28 cellular contexts compared by ENCODE assay signal in the genomic region with DNA sequence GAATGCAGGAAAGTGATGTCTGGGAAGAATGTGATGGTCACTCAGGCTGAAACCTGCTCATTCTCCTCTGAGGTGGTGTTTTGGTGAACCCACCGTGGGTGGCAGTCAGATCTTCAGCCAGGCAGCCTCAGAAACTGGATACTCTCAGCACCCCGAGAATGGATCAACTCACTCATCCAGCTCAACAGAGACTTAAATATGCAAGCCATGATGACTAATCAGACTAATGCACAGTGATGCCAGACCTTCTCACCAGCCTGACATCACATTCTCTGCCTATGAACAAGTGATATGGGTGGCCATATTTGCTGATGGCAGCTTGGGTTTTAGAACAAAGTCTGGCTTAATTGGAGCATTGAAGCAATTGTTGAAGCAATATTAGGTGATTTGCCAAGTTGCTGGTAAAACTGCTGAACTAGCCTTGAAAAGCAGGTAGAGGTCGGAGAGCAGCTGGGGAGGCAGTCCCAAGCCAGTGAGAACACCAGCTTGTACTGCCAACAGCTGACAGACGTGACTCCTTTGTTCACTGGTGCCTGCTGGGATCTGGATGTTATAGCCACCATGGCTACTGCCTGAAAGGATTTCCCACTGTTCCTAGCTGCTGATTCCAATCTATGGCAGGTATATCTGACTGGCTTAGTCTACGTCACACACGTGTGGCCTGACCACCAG.
DNase-seq lines count a peak whose midpoint lies in the region; ATAC-seq and TF ChIP-seq lines count a peak whose summit lies in the region.
"Had no signal": no experiment of that assay in that cellular context is flagged by ENCODE, and none has a peak within 500 bp of the region (broad histone marks: within the 10 kb centered on the region; RNA-seq: fewer than 3 reads in every experiment).

No MANE protein-coding gene starts in this region.

- CTCF ChIA-PET in CD8-positive, alpha-beta memory T cell (lab: Charles Lee) = no interaction called here

- in situ Hi-C loops in GM13977 (cut with MboI; ENCODE audit: low pct_unique_long_range_greater_than_20kb, low sequenced_read_pairs, unreplicated experiment) = no loop called here

- no peak overlapping the region for H3K4me3 ChIP-seq in CD8-positive, alpha-beta memory T cell (ENCODE audit: low read length)
- H3K4me3 ChIP-seq: cardiac muscle cell, coronary artery, sigmoid colon, upper lobe of left lung had no signal

- no peaks in the 10 kb centered on the region for H3K36me3 ChIP-seq in CD8-positive, alpha-beta memory T cell (ENCODE audit: insufficient read depth, low read length)
- H3K36me3 ChIP-seq: cardiac muscle cell, sigmoid colon, upper lobe of left lung had no signal

- DNase-seq in NCI-H2171 treated with DMSO at 0.1 percent for 48 hours (lab: John Stamatoyannopoulos, UW) (peak; percentile 31), NCI-H2171 (lab: John Stamatoyannopoulos, UW) (no peak), erythroblast (lab: John Stamatoyannopoulos, UW) (peak; percentile 0 to 15), GM13977 (ENCODE audit: low spot score) (no peak)
- peak; percentile 28 for DNase-seq in stimulated activated CD4-positive, alpha-beta T cell treated with anti-CD3 and anti-CD28 coated beads, Interleukin-1b, Interleukin-23, amount 100 ng/mL, for 48 hours
- no peak for DNase-seq in stimulated activated CD4-positive, alpha-beta T cell treated with anti-CD3 and anti-CD28 coated beads, Interleukin-2, amount 100 ng/mL, for 48 hours
- DNase-seq in stimulated activated effector memory CD8-positive, alpha-beta T cell treated with anti-CD3 and anti-CD28 coated beads, Interleukin-12 subunit alpha, Interleukin-12 subunit beta, amount 100 ng/mL, for 72 hours (ENCODE audit: low spot score in 2 of 2) = no peak
- DNase-seq in CD8-positive, alpha-beta memory T cell = no peak
- DNase-seq: 8988T; activated CD4-positive, CD25-positive, alpha-beta regulatory T cell treated with anti-CD3 and anti-CD28 coated beads, Interleukin-2, amount 50 U/mL, for 72 hours; amniotic stem cell; CD4-positive, alpha-beta memory T cell; DMS53; effector memory CD8-positive, alpha-beta T cell; GDM1; HFFc6; left cardiac atrium; mesenchymal stem cell; NCI-H1105; NCI-H510A treated with DMSO at 0.1 percent for 48 hours; sigmoid colon; stimulated activated CD8-positive, alpha-beta memory T cell treated with anti-CD3 and anti-CD28 coated beads, Interleukin-4, amount 100 ng/mL, for 48 hours; T-helper 1 cell; upper lobe of left lung had no signal

- H3K27ac ChIP-seq in CD8-positive, alpha-beta memory T cell (ENCODE audit: low read depth, low read length) = no peak overlapping the region
- H3K27ac ChIP-seq: cardiac muscle cell, coronary artery, sigmoid colon, upper lobe of left lung had no signal

- H3K4me3 Mint-ChIP-seq in stimulated activated effector memory CD8-positive, alpha-beta T cell treated with anti-CD3 and anti-CD28 coated beads, Interleukin-12 subunit alpha, Interleukin-12 subunit beta, amount 100 ng/mL, for 72 hours = no peak overlapping the region
- H3K4me3 Mint-ChIP-seq in CD8-positive, alpha-beta memory T cell = no peak overlapping the region
- H3K4me3 Mint-ChIP-seq: CD4-positive, alpha-beta memory T cell; effector memory CD8-positive, alpha-beta T cell; HFFc6; IgD-negative memory B cell had no signal

- H3K27me3 ChIP-seq in CD8-positive, alpha-beta memory T cell (ENCODE audit: insufficient read depth, low read length, poor library complexity, severe bottlenecking) = no peaks in the 10 kb centered on the region
- H3K27me3 ChIP-seq: cardiac muscle cell, sigmoid colon, upper lobe of left lung had no signal

- no peak for TF ChIP-seq POLR2A in erythroblast (IDR thresholded peaks at IDR 0.05; ENCODE audit: low read length)

- peak; percentile 61 for ATAC-seq in stimulated activated effector memory CD8-positive, alpha-beta T cell treated with anti-CD3 and anti-CD28 coated beads, Interleukin-12 subunit alpha, Interleukin-12 subunit beta, amount 100 ng/mL, for 72 hours
- ATAC-seq: effector memory CD8-positive, alpha-beta T cell; left cardiac atrium had no signal

- H3K27ac Mint-ChIP-seq in stimulated activated effector memory CD8-positive, alpha-beta T cell treated with anti-CD3 and anti-CD28 coated beads, Interleukin-12 subunit alpha, Interleukin-12 subunit beta, amount 100 ng/mL, for 72 hours = no peak overlapping the region
- H3K27ac Mint-ChIP-seq in CD8-positive, alpha-beta memory T cell = no peak overlapping the region
- H3K27ac Mint-ChIP-seq: activated T-helper 2 cell treated with anti-CD3 and anti-CD28 coated beads, Interferon-gamma antibody, Interleukin-2, Interleukin-4, amounts not matched to agents 10 μg/mL and 5 μg/mL and 100 μg/mL, durations not matched to agents 14 hours and 24 hours and 36 hours; CD4-positive, alpha-beta memory T cell; effector memory CD8-positive, alpha-beta T cell; HFFc6; IgD-negative memory B cell had no signal

- TF ChIP-seq CTCF in GM13977 (IDR thresholded peaks at IDR 0.05; ENCODE audit: extremely low read depth, insufficient read depth, missing control alignments) = no peak

- no peaks in the 10 kb centered on the region for H3K4me1 Mint-ChIP-seq in stimulated activated effector memory CD8-positive, alpha-beta T cell treated with anti-CD3 and anti-CD28 coated beads, Interleukin-12 subunit alpha, Interleukin-12 subunit beta, amount 100 ng/mL, for 72 hours
- H3K4me1 Mint-ChIP-seq in CD8-positive, alpha-beta memory T cell = no peaks in the 10 kb centered on the region
- H3K4me1 Mint-ChIP-seq: CD4-positive, alpha-beta memory T cell; IgD-negative memory B cell had no signal

- H3K27me3 Mint-ChIP-seq in CD8-positive, alpha-beta memory T cell = peaks cover 4 to 5% of the 10 kb centered on the region in 2 donors
- H3K27me3 Mint-ChIP-seq: CD4-positive, alpha-beta memory T cell had no signal

- H3K36me3 Mint-ChIP-seq in stimulated activated effector memory CD8-positive, alpha-beta T cell treated with anti-CD3 and anti-CD28 coated beads, Interleukin-12 subunit alpha, Interleukin-12 subunit beta, amount 100 ng/mL, for 72 hours = no peaks in the 10 kb centered on the region
- peaks cover 0 to 1% (median 0%) of the 10 kb centered on the region in 3 donors for H3K36me3 Mint-ChIP-seq in CD8-positive, alpha-beta memory T cell
- H3K36me3 Mint-ChIP-seq: CD4-positive, alpha-beta memory T cell; IgD-negative memory B cell had no signal

- H3K4me1 ChIP-seq in CD8-positive, alpha-beta memory T cell (ENCODE audit: insufficient read depth, low read length) = no peaks in the 10 kb centered on the region
- H3K4me1 ChIP-seq: sigmoid colon, upper lobe of left lung had no signal

- H3K9me3 Mint-ChIP-seq in stimulated activated effector memory CD8-positive, alpha-beta T cell treated with anti-CD3 and anti-CD28 coated beads, Interleukin-12 subunit alpha, Interleukin-12 subunit beta, amount 100 ng/mL, for 72 hours = no peaks in the 10 kb centered on the region
- H3K9me3 Mint-ChIP-seq in CD8-positive, alpha-beta memory T cell = no peaks in the 10 kb centered on the region
- H3K9me3 Mint-ChIP-seq: activated T-helper 2 cell treated with anti-CD3 and anti-CD28 coated beads, Interferon-gamma antibody, Interleukin-2, Interleukin-4, amounts not matched to agents 10 μg/mL and 5 μg/mL and 100 μg/mL, durations not matched to agents 14 hours and 24 hours and 36 hours; CD4-positive, alpha-beta memory T cell; effector memory CD8-positive, alpha-beta T cell; HFFc6 had no signal

- no peaks in the 10 kb centered on the region for H3K9me3 ChIP-seq in CD8-positive, alpha-beta memory T cell (ENCODE audit: low read length)
- H3K9me3 ChIP-seq: sigmoid colon, upper lobe of left lung had no signal

- POLR2A ChIA-PET in CD8-positive, alpha-beta memory T cell (lab: Charles Lee) = no interaction called here

Comparison
In these comparisons a context has a peak if more than half of its experiments do, and no peak if none do; other contexts are left out.
1. DNase-seq: peak in NCI-H2171 treated with DMSO at 0.1 percent for 48 hours (single experiment), stimulated activated CD4-positive, alpha-beta T cell treated with anti-CD3 and anti-CD28 coated beads, Interleukin-1b, Interleukin-23, amount 100 ng/mL, for 48 hours (single experiment) and erythroblast (2 of 2); none in NCI-H2171 (single experiment), stimulated activated CD4-positive, alpha-beta T cell treated with anti-CD3 and anti-CD28 coated beads, Interleukin-2, amount 100 ng/mL, for 48 hours (0 of 2), stimulated activated effector memory CD8-positive, alpha-beta T cell treated with anti-CD3 and anti-CD28 coated beads, Interleukin-12 subunit alpha, Interleukin-12 subunit beta, amount 100 ng/mL, for 72 hours (0 of 2), CD8-positive, alpha-beta memory T cell (0 of 5) and GM13977 (single experiment).